Comparison of ENCODE assay signal across 12 cellular contexts in genomic region chr2:131514408-131515166, GRCh38. TPM values are rescaled to one million over a fixed set of nuclear protein-coding genes. Genes with fewer than 3 reads are reported as not detected.
DNase-seq lines count a peak whose midpoint lies in the region; ATAC-seq lines count a peak whose summit lies in the region.
"Not testable (repeated sequence)": the region's sequence is repeated elsewhere in the genome, so short reads cannot be mapped to it uniquely, and the experiment has no call there.
"Had no signal": no experiment of that assay in that cellular context is flagged by ENCODE, and none has a peak within 500 bp of the region (broad histone marks: within the 10 kb centered on the region; RNA-seq: fewer than 3 reads in every experiment).

No MANE protein-coding gene starts in this region.

- peaks cover 18% of the 10 kb centered on the region for H3K36me3 Mint-ChIP-seq in activated naive CD4-positive, alpha-beta T cell treated with anti-CD3 and anti-CD28 coated beads for 36 hours (ENCODE audit: low read depth)

- H3K4me3 Mint-ChIP-seq in activated naive CD4-positive, alpha-beta T cell treated with anti-CD3 and anti-CD28 coated beads for 36 hours; stimulated activated naive CD8-positive, alpha-beta T cell treated with anti-CD3 and anti-CD28 coated beads, Interleukin-15, amount 100 ng/mL, for 72 hours: not testable (repeated sequence)

- peak overlapping the region; percentile 36 for H3K27ac Mint-ChIP-seq in activated naive CD4-positive, alpha-beta T cell treated with anti-CD3 and anti-CD28 coated beads for 36 hours
- H3K27ac Mint-ChIP-seq in stimulated activated naive CD8-positive, alpha-beta T cell treated with anti-CD3 and anti-CD28 coated beads, Interleukin-15, amount 100 ng/mL, for 72 hours: peak overlapping the region; percentile 76 to 77

- H3K9me3 Mint-ChIP-seq in activated naive CD4-positive, alpha-beta T cell treated with anti-CD3 and anti-CD28 coated beads for 36 hours; stimulated activated naive CD8-positive, alpha-beta T cell treated with anti-CD3 and anti-CD28 coated beads, Interleukin-15, amount 100 ng/mL, for 72 hours: not testable (repeated sequence)

- CTCF ChIA-PET in activated naive CD4-positive, alpha-beta T cell treated with anti-CD3 and anti-CD28 coated beads for 36 hours (lab: Charles Lee): not testable (repeated sequence)

- not testable (repeated sequence) for H3K27me3 Mint-ChIP-seq in activated naive CD4-positive, alpha-beta T cell treated with anti-CD3 and anti-CD28 coated beads for 36 hours (ENCODE audit: low read depth); stimulated activated naive CD8-positive, alpha-beta T cell treated with anti-CD3 and anti-CD28 coated beads, Interleukin-15, amount 100 ng/mL, for 72 hours

- intact Hi-C loops in activated naive CD4-positive, alpha-beta T cell treated with anti-CD3 and anti-CD28 coated beads for 36 hours (cut with micrococcal nuclease): not testable (repeated sequence)

- DNase-seq in activated naive CD4-positive, alpha-beta T cell treated with anti-CD3 and anti-CD28 coated beads for 36 hours; stimulated activated naive CD8-positive, alpha-beta T cell treated with anti-CD3 and anti-CD28 coated beads, Interleukin-15, amount 100 ng/mL, for 72 hours: not testable (repeated sequence)

- peak; percentile 67 for ATAC-seq in GM18499 (IDR thresholded peaks at IDR 0.05; ENCODE audit: insufficient read depth, unreplicated experiment)
- ATAC-seq in GM19035 (IDR thresholded peaks at IDR 0.05; ENCODE audit: unreplicated experiment): peak; percentile 68
- peak; percentile 83 for ATAC-seq in GM21447 (IDR thresholded peaks at IDR 0.05; ENCODE audit: unreplicated experiment)
- ATAC-seq in HG02798 (IDR thresholded peaks at IDR 0.05; ENCODE audit: poor library complexity, unreplicated experiment): peak; percentile 75
- ATAC-seq in HG03135 (IDR thresholded peaks at IDR 0.05; ENCODE audit: unreplicated experiment): peak; percentile 69
- ATAC-seq in HG03571 (IDR thresholded peaks at IDR 0.05; ENCODE audit: unreplicated experiment): peak; percentile 76
- ATAC-seq in stimulated activated naive CD8-positive, alpha-beta T cell treated with anti-CD3 and anti-CD28 coated beads, Interleukin-15, amount 100 ng/mL, for 72 hours: peak; percentile 26

- H3K4me1 Mint-ChIP-seq in activated naive CD4-positive, alpha-beta T cell treated with anti-CD3 and anti-CD28 coated beads for 36 hours (ENCODE audit: low read depth): not testable (repeated sequence)
- H3K4me1 Mint-ChIP-seq in stimulated activated naive CD8-positive, alpha-beta T cell treated with anti-CD3 and anti-CD28 coated beads, Interleukin-15, amount 100 ng/mL, for 72 hours: peaks cover 23% of the 10 kb centered on the region

RNA-seq across cellular contexts. Expression of gene CCDC74A, which starts 13.1 kb away (rescaled TPM):
- total RNA-seq in activated naive CD4-positive, alpha-beta T cell treated with anti-CD3 and anti-CD28 coated beads for 36 hours: 1 to 10 TPM; 6.8 to 7.1 TPM

RNA-seq across cellular contexts. Expression of gene MZT2A, which starts 22.4 kb away (rescaled TPM):
- total RNA-seq in activated naive CD4-positive, alpha-beta T cell treated with anti-CD3 and anti-CD28 coated beads for 36 hours: 100 to 1,000 TPM; 230 to 231 TPM

RNA-seq across cellular contexts. Expression of gene TUBA3D, which starts 38.7 kb away (rescaled TPM):
- total RNA-seq in activated naive CD4-positive, alpha-beta T cell treated with anti-CD3 and anti-CD28 coated beads for 36 hours: not detected
- total RNA-seq: Caco-2; H1; lung; T-helper 1 cell treated with Interleukin-12 subunit alpha and Interleukin-12 subunit beta and Interleukin-4 antibody, amounts not matched to agents 30 ng/mL and 1 ng/mL, for 36 hours had no signal

Comparison
In these comparisons a context has a peak if more than half of its experiments do, and no peak if none do; other contexts are left out.
1. ATAC-seq: peak in every context shown above with its lines; median percentile 83 in GM21447; 76 in HG03571; 75 in HG02798; 69 in HG03135; 68 in GM19035; 67 in GM18499; 26 in stimulated activated naive CD8-positive, alpha-beta T cell treated with anti-CD3 and anti-CD28 coated beads, Interleukin-15, amount 100 ng/mL, for 72 hours.